Comparison of ENCODE assay signal across 8 cellular contexts in the genomic region with DNA sequence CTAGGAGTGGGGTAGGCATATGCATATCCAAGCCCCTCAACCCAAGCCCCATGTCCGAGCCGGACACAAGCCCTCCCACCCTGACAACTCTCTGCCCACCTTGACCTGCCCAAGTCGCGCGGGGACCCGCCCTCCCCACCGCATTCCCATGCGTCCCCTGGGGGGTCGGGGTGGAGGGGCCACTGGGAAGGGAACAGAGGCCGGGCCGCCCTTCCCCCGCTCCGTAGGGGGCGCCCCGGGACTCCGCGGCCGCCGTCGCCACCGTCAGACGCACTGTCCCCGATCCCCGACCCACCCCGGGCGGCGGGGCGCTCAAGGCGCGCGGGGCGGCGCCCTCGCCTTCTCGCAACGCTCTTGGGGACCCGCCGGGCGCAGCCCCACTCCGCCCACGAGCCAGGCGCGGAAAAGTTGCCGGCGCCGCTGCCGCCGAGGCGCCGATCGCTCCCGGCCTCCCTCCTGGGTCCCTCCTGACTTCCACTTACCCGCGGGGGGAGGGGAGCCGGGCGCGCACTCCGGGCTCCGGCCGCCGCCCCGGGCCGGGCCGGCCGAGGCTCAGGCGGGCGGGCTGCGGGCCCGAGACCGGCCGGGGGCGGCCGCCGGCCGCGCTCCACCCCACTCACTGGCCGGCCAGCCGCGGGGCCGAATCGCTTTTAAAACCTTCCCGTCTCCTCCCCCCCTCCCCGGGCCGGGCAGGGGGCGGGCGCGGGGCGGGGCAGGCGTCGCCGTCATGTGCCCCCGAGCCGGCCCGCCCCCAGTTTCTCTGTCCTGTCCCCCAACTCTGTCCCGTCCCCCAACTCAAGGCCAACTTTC. TPM values are rescaled to one million over a fixed set of nuclear protein-coding genes. Genes with fewer than 3 reads are reported as not detected.
DNase-seq lines count a peak whose midpoint lies in the region; ATAC-seq and TF ChIP-seq lines count a peak whose summit lies in the region.

No MANE protein-coding gene starts in this region.

- H3K4me3 ChIP-seq in GM06990 (replicated peaks; ENCODE audit: low read depth, low read length) (peak overlapping the region; percentile 72), WI38 (ENCODE audit: low read depth, low read length) (peak overlapping the region; percentile 93), choroid plexus epithelial cell (ENCODE audit: low read depth, low read length) (peak overlapping the region; percentile 88)
- H3K4me3 ChIP-seq in Jurkat, Clone E6-1 (ENCODE audit: low read length) = peak overlapping the region; percentile 53

- DNase-seq in GM06990 (ENCODE audit: extremely low read depth, insufficient read length) (peak; percentile 79), choroid plexus epithelial cell (ENCODE audit: low read depth) (peak; percentile 78), kidney tubule cell (ENCODE audit: low spot score) (peak; percentile 84), NCI-H2029 (lab: John Stamatoyannopoulos, UW) (no peak)
- DNase-seq in Jurkat, Clone E6-1 (ENCODE audit: low read depth, low spot score) = no peak
- peak; percentile 63 to 69 for DNase-seq in stimulated activated CD4-positive, alpha-beta T cell treated with anti-CD3 and anti-CD28 coated beads, Interleukin-4, amount 100 ng/mL, for 4 hours

- no peaks in the 10 kb centered on the region for H3K27me3 ChIP-seq in GM06990 (replicated peaks; ENCODE audit: control insufficient read depth, insufficient read depth, low read length)

- ATAC-seq in GM18517 (IDR thresholded peaks at IDR 0.05; ENCODE audit: unreplicated experiment) = no peak

- no peaks in the 10 kb centered on the region for H3K36me3 ChIP-seq in GM06990 (ENCODE audit: control insufficient read depth, insufficient read depth, low read length)

- TF ChIP-seq CTCF in GM06990 (IDR thresholded peaks at IDR 0.05; ENCODE audit: insufficient read depth, low read length, poor library complexity, severe bottlenecking) (peak; percentile 29), WI38 (IDR thresholded peaks at IDR 0.05; ENCODE audit: low read depth, low read length) (no peak), choroid plexus epithelial cell (conservative IDR thresholded peaks at IDR 0.05; ENCODE audit: low read depth, low read length) (no peak)

RNA-seq across cellular contexts. Expression of gene NANOS3, which starts 34.4 kb away (rescaled TPM):
- polyA plus RNA-seq in Jurkat, Clone E6-1 (2012; ENCODE audit: insufficient read depth, insufficient read length) = 1.5 TPM

RNA-seq across cellular contexts. Expression of gene ZSWIM4, which starts 47.3 kb away (rescaled TPM):
- polyA plus RNA-seq in Jurkat, Clone E6-1 (2012; ENCODE audit: insufficient read depth, insufficient read length) = 7.6 TPM

Comparison
In these comparisons a context has a peak if more than half of its experiments do, and no peak if none do; other contexts are left out.
1. DNase-seq: peak in GM06990 (single experiment), choroid plexus epithelial cell (single experiment), kidney tubule cell (single experiment) and stimulated activated CD4-positive, alpha-beta T cell treated with anti-CD3 and anti-CD28 coated beads, Interleukin-4, amount 100 ng/mL, for 4 hours (2 of 2); none in Jurkat, Clone E6-1 (single experiment) and NCI-H2029 (single experiment).
2. Peak in every context shown above with its lines, with median percentiles within 50 percentile points of each other: H3K4me3 ChIP-seq.